ENCODE assay signal across 24 cellular contexts in genomic region chr1:61089338-61089737, GRCh38. TPM values are rescaled to one million over a fixed set of nuclear protein-coding genes. Genes with fewer than 3 reads are reported as not detected.
DNase-seq lines count a peak whose midpoint lies in the region; TF ChIP-seq lines count a peak whose summit lies in the region.
"Had no signal": no experiment of that assay in that cellular context is flagged by ENCODE, and none has a peak within 500 bp of the region (broad histone marks: within the 10 kb centered on the region; RNA-seq: fewer than 3 reads in every experiment).

No MANE protein-coding gene starts in this region.

- intact Hi-C loops in thyroid gland (cut with DNase I) = no loop called here
- intact Hi-C loops in transverse colon (cut with DNase I; ENCODE audit: low total_unique reads) = no loop called here

- H3K9me3 ChIP-seq in thyroid gland (no peaks in the 10 kb centered on the region), transverse colon (no peaks in the 10 kb centered on the region)
- H3K9me3 ChIP-seq: colonic mucosa, HAP-1, upper lobe of left lung had no signal

- H3K4me1 Mint-ChIP-seq in mesothelial cell of epicardium = peaks cover 78% of the 10 kb centered on the region
- H3K4me1 Mint-ChIP-seq: stimulated activated memory B cell treated with anti-CD40 and anti-IgM and Interleukin-4, amounts not matched to agents 10 μg/mL and 1 μg/mL and 100 μg/mL, for 72 hours had no signal

- H3K27ac ChIP-seq in caudate nucleus (ENCODE audit: low read depth, low read length) (peak overlapping the region; percentile 38), thyroid gland (peak overlapping the region; percentile 50 to 99 (median 56)), transverse colon (peak overlapping the region in 1 of 4 donors; percentile 14)
- H3K27ac ChIP-seq: 22Rv1, colonic mucosa, upper lobe of left lung had no signal

- H3K36me3 ChIP-seq in thyroid gland = peaks cover 0 to 6% of the 10 kb centered on the region in 2 donors
- peaks cover 0 to 7% (median 0%) of the 10 kb centered on the region in 4 donors for H3K36me3 ChIP-seq in transverse colon
- H3K36me3 ChIP-seq: colonic mucosa had no signal

- DNase-seq in NCI-H748 (lab: John Stamatoyannopoulos, UW; ENCODE audit: unreplicated experiment) = peak; percentile 6
- DNase-seq in NCI-H748 treated with DMSO at 0.1 percent for 48 hours (lab: John Stamatoyannopoulos, UW) = no peak
- DNase-seq in caudate nucleus (lab: John Stamatoyannopoulos, UW) = no peak
- DNase-seq in mesothelial cell of epicardium (ENCODE audit: low spot score in 2 of 2, unreplicated experiment in 2 of 2) = no peak
- no peak for DNase-seq in thyroid gland
- no peak for DNase-seq in transverse colon
- no peak for DNase-seq in stimulated activated CD4-positive, alpha-beta T cell treated with anti-CD3 and anti-CD28 coated beads, Interleukin-1b, Interleukin-23, amount 100 ng/mL, for 48 hours
- no peak for DNase-seq in activated T-cell treated with anti-CD3 and anti-CD28 coated beads, Interleukin-2, amount 50 U/mL, for 1 hour
- DNase-seq: activated CD4-positive, alpha-beta T cell treated with anti-CD3 and anti-CD28 coated beads for 1 hour; activated CD8-positive, alpha-beta memory T cell treated with anti-CD3 and anti-CD28 coated beads for 24 hours; AML-193; colonic mucosa; DMS79 treated with DMSO at 0.1 percent for 48 hours; NCI-H1092; NCI-H2081 treated with DMSO at 0.1 percent for 48 hours; NCI-H446 treated with DMSO at 0.1 percent for 48 hours; right cardiac atrium; SW 1271; upper lobe of left lung had no signal

- no peak for TF ChIP-seq EP300 in transverse colon (IDR thresholded peaks at IDR 0.05; ENCODE audit: low read depth)

- TF ChIP-seq POLR2A in thyroid gland (IDR thresholded peaks at IDR 0.05) (no peak), transverse colon (IDR thresholded peaks at IDR 0.05) (no peak)

- H3K4me3 ChIP-seq in thyroid gland (replicated peaks in 1 of 3) = no peak overlapping the region
- no peak overlapping the region for H3K4me3 ChIP-seq in transverse colon
- H3K4me3 ChIP-seq: colonic mucosa, HAP-1, upper lobe of left lung had no signal

- TF ChIP-seq CTCF in mesothelial cell of epicardium (IDR thresholded peaks at IDR 0.05; ENCODE audit: unreplicated experiment) = no peak
- no peak for TF ChIP-seq CTCF in thyroid gland (IDR thresholded peaks at IDR 0.05)
- TF ChIP-seq CTCF in transverse colon (IDR thresholded peaks at IDR 0.05) = peak in 2 of 5 experiments; percentile 16

- 41% methylated on average over 4 of the region's 4 CpGs for WGBS in thyroid gland, 2 donors
- WGBS in transverse colon (ENCODE audit: low coverage in 1 of 2), 2 donors = 45 to 50% methylated on average over 4 of the region's 4 CpGs

- H3K9me3 Mint-ChIP-seq in mesothelial cell of epicardium = no peaks in the 10 kb centered on the region
- H3K9me3 Mint-ChIP-seq: activated naive CD4-positive, alpha-beta T cell treated with anti-CD3 and anti-CD28 coated beads, Interleukin-2, amount 50 U/mL, for 72 hours; activated T-helper 1 cell treated with anti-CD3 and anti-CD28 coated beads, Interleukin-12 subunit alpha, Interleukin-12 subunit beta, Interleukin-2, Interleukin-4 antibody, amounts not matched to agents 30 ng/mL and 10 ng/mL and 1 ng/mL, durations not matched to agents 14 hours and 24 hours and 36 hours; stimulated activated memory B cell treated with anti-CD40 and anti-IgM and Interleukin-4, amounts not matched to agents 10 μg/mL and 1 μg/mL and 100 μg/mL, for 72 hours had no signal

- no peaks in the 10 kb centered on the region for H3K27me3 Mint-ChIP-seq in mesothelial cell of epicardium (ENCODE audit: low read depth)

- peaks cover 53 to 69% of the 10 kb centered on the region in 2 donors for H3K4me1 ChIP-seq in thyroid gland
- H3K4me1 ChIP-seq in transverse colon = peaks cover 15 to 90% (median 42%) of the 10 kb centered on the region in 4 donors
- H3K4me1 ChIP-seq: colonic mucosa had no signal

- peak overlapping the region; percentile 13 for H3K4me3 Mint-ChIP-seq in mesothelial cell of epicardium
- H3K4me3 Mint-ChIP-seq: activated T-helper 1 cell treated with anti-CD3 and anti-CD28 coated beads, Interleukin-12 subunit alpha, Interleukin-12 subunit beta, Interleukin-2, Interleukin-4 antibody, amounts not matched to agents 30 ng/mL and 10 ng/mL and 1 ng/mL, durations not matched to agents 14 hours and 24 hours and 36 hours; stimulated activated memory B cell treated with anti-CD40 and anti-IgM and Interleukin-4, amounts not matched to agents 10 μg/mL and 1 μg/mL and 100 μg/mL, for 72 hours had no signal

- in situ Hi-C loops in transverse colon (cut with MboI; ENCODE audit: low pct_ligation_motif_present in 1 of 4, low pct_unique_long_range_greater_than_20kb in 1 of 4, low sequenced_read_pairs in 3 of 4) = no loop called here

- H3K27ac Mint-ChIP-seq in mesothelial cell of epicardium = peak overlapping the region; percentile 11
- H3K27ac Mint-ChIP-seq: activated naive CD4-positive, alpha-beta T cell treated with anti-CD3 and anti-CD28 coated beads, Interleukin-2, amount 50 U/mL, for 72 hours; activated T-helper 1 cell treated with anti-CD3 and anti-CD28 coated beads, Interleukin-12 subunit alpha, Interleukin-12 subunit beta, Interleukin-2, Interleukin-4 antibody, amounts not matched to agents 30 ng/mL and 10 ng/mL and 1 ng/mL, durations not matched to agents 14 hours and 24 hours and 36 hours; stimulated activated memory B cell treated with anti-CD40 and anti-IgM and Interleukin-4, amounts not matched to agents 10 μg/mL and 1 μg/mL and 100 μg/mL, for 72 hours had no signal

- H3K36me3 Mint-ChIP-seq in mesothelial cell of epicardium = peaks cover 19% of the 10 kb centered on the region
- H3K36me3 Mint-ChIP-seq: stimulated activated memory B cell treated with anti-CD40 and anti-IgM and Interleukin-4, amounts not matched to agents 10 μg/mL and 1 μg/mL and 100 μg/mL, for 72 hours had no signal

- H3K27me3 ChIP-seq in thyroid gland (no peaks in the 10 kb centered on the region), transverse colon (no peaks in the 10 kb centered on the region)
- H3K27me3 ChIP-seq: colonic mucosa, upper lobe of left lung had no signal

RNA-seq across cellular contexts. Expression of gene NFIA, which starts 7.0 kb away (rescaled TPM):
- total RNA-seq in mesothelial cell of epicardium = 152 to 163 TPM (median 162 TPM) in 3 replicates
- total RNA-seq in thyroid gland = 100 to 1,000 TPM; 105 to 149 (median 118) TPM
- 10 to 100 TPM; 17.3 to 37.2 (median 29.8) TPM for total RNA-seq in transverse colon
